Comparison of ENCODE assay signal across 19 cellular contexts in the genomic region with DNA sequence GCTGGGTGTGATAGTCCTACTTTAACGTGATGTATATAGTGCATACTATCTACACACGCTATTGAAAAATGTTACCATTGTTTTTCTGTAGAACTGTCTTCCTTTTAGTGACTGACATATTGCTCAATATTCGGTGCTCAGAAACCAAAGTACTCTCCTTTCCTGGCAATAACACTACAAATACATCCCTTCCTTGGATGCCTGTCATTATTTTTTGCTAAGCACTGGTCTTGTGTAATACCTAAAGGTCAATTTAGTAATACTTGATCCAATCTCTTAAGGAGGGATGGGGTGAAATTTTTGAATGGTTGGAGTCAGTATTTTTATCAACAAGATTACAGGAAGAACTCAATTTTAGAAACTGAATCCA. TPM values are rescaled to one million over a fixed set of nuclear protein-coding genes. Genes with fewer than 3 reads are reported as not detected.
DNase-seq lines count a peak whose midpoint lies in the region; TF ChIP-seq lines count a peak whose summit lies in the region.
"Had no signal": no experiment of that assay in that cellular context is flagged by ENCODE, and none has a peak within 500 bp of the region (broad histone marks: within the 10 kb centered on the region; RNA-seq: fewer than 3 reads in every experiment).

No MANE protein-coding gene starts in this region.

- H3K4me3 Mint-ChIP-seq in CD8-positive, alpha-beta memory T cell = no peak overlapping the region
- H3K4me3 Mint-ChIP-seq: CD14-positive monocyte had no signal

- WGBS in spleen, 5 donors = 69 to 79% (median 72%) methylated on average over 3 of the region's 3 CpGs

- H3K9me3 ChIP-seq in OCI-LY3 (ENCODE audit: insufficient read depth, low read length) (peaks cover 8% of the 10 kb centered on the region; the same call in 1 of the 2 replicates), spleen (no peaks in the 10 kb centered on the region)
- H3K9me3 ChIP-seq in CD8-positive, alpha-beta memory T cell (ENCODE audit: low read length) = no peaks in the 10 kb centered on the region
- H3K9me3 ChIP-seq: Caco-2, HAP-1, MG63 had no signal

- H3K79me2 ChIP-seq in OCI-LY3 (ENCODE audit: low read length) = no peaks in the 10 kb centered on the region

- CTCF ChIA-PET in CD8-positive, alpha-beta memory T cell (lab: Charles Lee) = no interaction called here

- intact Hi-C loops in spleen (cut with DNase I; ENCODE audit: low total_unique reads) = no loop called here

- peak overlapping the region; percentile 89 for H2AFZ ChIP-seq in OCI-LY3 (ENCODE audit: low read depth, low read length)

- H3K4me2 ChIP-seq in OCI-LY3 (ENCODE audit: low read length) = peak overlapping the region; percentile 80
- H3K4me2 ChIP-seq: KMS-11 had no signal

- H3K27me3 ChIP-seq in OCI-LY3 (ENCODE audit: low read depth, low read length) = no peaks in the 10 kb centered on the region
- no peaks in the 10 kb centered on the region for H3K27me3 ChIP-seq in spleen (replicated peaks in 1 of 7)
- H3K27me3 ChIP-seq in CD8-positive, alpha-beta memory T cell (ENCODE audit: insufficient read depth, low read length, poor library complexity, severe bottlenecking) = no peaks in the 10 kb centered on the region
- no peaks in the 10 kb centered on the region for H3K27me3 ChIP-seq in brain microvascular endothelial cell (replicated peaks)

- peaks cover 0 to 3% (median 0%) of the 10 kb centered on the region in 3 donors for H3K36me3 Mint-ChIP-seq in CD8-positive, alpha-beta memory T cell
- H3K36me3 Mint-ChIP-seq: CD14-positive monocyte had no signal

- peak; percentile 26 for DNase-seq in fibroblast of mammary gland (ENCODE audit: low read depth)
- DNase-seq in spleen = no peak
- no peak for DNase-seq in cerebellar nuclear complex (lab: John Stamatoyannopoulos, UW)
- DNase-seq in cerebellar cortex (ENCODE audit: low spot score) = no peak
- no peak for DNase-seq in CD8-positive, alpha-beta memory T cell
- no peak for DNase-seq in brain microvascular endothelial cell
- DNase-seq: Caco-2, DMS153, EL, MG63, NCI-H1092 treated with DMSO at 0.1 percent for 48 hours, NCI-H2081 treated with DMSO at 0.1 percent for 48 hours, NCI-H510A treated with DMSO at 0.1 percent for 48 hours, SIG-M5 had no signal

- peak overlapping the region; percentile 58 for H3K9ac ChIP-seq in OCI-LY3 (ENCODE audit: low read length)
- H3K9ac ChIP-seq: KMS-11 had no signal

- H3K36me3 ChIP-seq in OCI-LY3 (replicated peaks; ENCODE audit: low read depth, low read length) (no peaks in the 10 kb centered on the region), spleen (no peaks in the 10 kb centered on the region), brain microvascular endothelial cell (replicated peaks) (no peaks in the 10 kb centered on the region)
- no peaks in the 10 kb centered on the region for H3K36me3 ChIP-seq in CD8-positive, alpha-beta memory T cell (ENCODE audit: insufficient read depth, low read length)
- H3K36me3 ChIP-seq: HAP-1, MG63 had no signal

- H3K27ac ChIP-seq in OCI-LY3 (ENCODE audit: low read length) = peak overlapping the region; percentile 97
- H3K27ac ChIP-seq in spleen = peak overlapping the region in 6 of 8 donors; percentile 40 to 80 (median 64)
- H3K27ac ChIP-seq in CD8-positive, alpha-beta memory T cell (ENCODE audit: low read depth, low read length) = no peak overlapping the region
- H3K27ac ChIP-seq in brain microvascular endothelial cell = no peak overlapping the region
- H3K27ac ChIP-seq: KMS-11 had no signal

- no peaks in the 10 kb centered on the region for H4K20me1 ChIP-seq in OCI-LY3 (ENCODE audit: insufficient read depth, low read length)

- TF ChIP-seq CTCF in OCI-LY3 (IDR thresholded peaks at IDR 0.05; ENCODE audit: low read depth, low read length) (no peak), fibroblast of mammary gland (conservative IDR thresholded peaks at IDR 0.05; ENCODE audit: control insufficient read depth, insufficient read depth, low read depth, low read length) (no peak), spleen (IDR thresholded peaks at IDR 0.05 in 8 of 11, conservative IDR thresholded peaks at IDR 0.05 in 3 of 11) (no peak), brain microvascular endothelial cell (IDR thresholded peaks at IDR 0.05; ENCODE audit: low read depth, low read length, missing control alignments) (no peak)

- H3K27ac Mint-ChIP-seq in CD8-positive, alpha-beta memory T cell = no peak overlapping the region
- H3K27ac Mint-ChIP-seq: CD14-positive monocyte had no signal

- peaks cover 0 to 2% (median 0%) of the 10 kb centered on the region in 5 donors for H3K9me3 Mint-ChIP-seq in CD8-positive, alpha-beta memory T cell

- no peak for TF ChIP-seq POLR2A in spleen (IDR thresholded peaks at IDR 0.05)

- peaks cover 57% of the 10 kb centered on the region for H3K4me1 ChIP-seq in OCI-LY3 (ENCODE audit: low read length)
- peaks cover 0 to 21% (median 3%) of the 10 kb centered on the region in 6 donors for H3K4me1 ChIP-seq in spleen
- H3K4me1 ChIP-seq in CD8-positive, alpha-beta memory T cell (ENCODE audit: insufficient read depth, low read length) = no peaks in the 10 kb centered on the region
- H3K4me1 ChIP-seq: Caco-2, HAP-1 had no signal

- H3K27me3 Mint-ChIP-seq in CD8-positive, alpha-beta memory T cell = peaks cover 4 to 5% of the 10 kb centered on the region in 2 donors

- H3K4me1 Mint-ChIP-seq in CD8-positive, alpha-beta memory T cell = no peaks in the 10 kb centered on the region
- H3K4me1 Mint-ChIP-seq: CD14-positive monocyte had no signal

- in situ Hi-C loops in brain microvascular endothelial cell (cut with HindIII; ENCODE audit: low pct_ligation_motif_present, low sequenced_read_pairs) = no loop called here

- POLR2A ChIA-PET in CD8-positive, alpha-beta memory T cell (lab: Charles Lee) = no interaction called here

- H3K4me3 ChIP-seq in GM08714 (ENCODE audit: low read length) (peak overlapping the region; percentile 49; the same call in 1 of the 2 replicates), OCI-LY3 (ENCODE audit: low read length) (peak overlapping the region; percentile 63), fibroblast of mammary gland (ENCODE audit: control insufficient read depth, low read depth, low read length) (no peak overlapping the region), spleen (peak overlapping the region in 1 of 8 donors; percentile 13), brain microvascular endothelial cell (ENCODE audit: low read depth, low read length) (no peak overlapping the region)
- no peak overlapping the region for H3K4me3 ChIP-seq in CD8-positive, alpha-beta memory T cell (ENCODE audit: low read length)
- H3K4me3 ChIP-seq: HAP-1, MG63 had no signal

RNA-seq across cellular contexts. Expression of gene CNR1, which starts 23.9 kb away (rescaled TPM):
- 1 to 10 TPM; 1.7 to 5.2 (median 2.6) TPM for total RNA-seq in spleen
- 1 to 10 TPM; 2.5 to 5.7 (median 5.1) TPM for polyA plus RNA-seq in spleen
- total RNA-seq in CD8-positive, alpha-beta memory T cell = not detected
- polyA plus RNA-seq in CD8-positive, alpha-beta memory T cell = not detected
- total RNA-seq: Caco-2 had no signal

Comparison
In these comparisons a context has a peak if more than half of its experiments do, and no peak if none do; other contexts are left out.
1. H3K4me3 ChIP-seq: peak in GM08714 (single experiment) and OCI-LY3 (single experiment); none in fibroblast of mammary gland (single experiment), CD8-positive, alpha-beta memory T cell (single experiment) and brain microvascular endothelial cell (single experiment).
2. H3K27ac ChIP-seq: peak in OCI-LY3 (single experiment) and spleen (6 of 8); none in CD8-positive, alpha-beta memory T cell (single experiment) and brain microvascular endothelial cell (single experiment).